In the genomic region with DNA sequence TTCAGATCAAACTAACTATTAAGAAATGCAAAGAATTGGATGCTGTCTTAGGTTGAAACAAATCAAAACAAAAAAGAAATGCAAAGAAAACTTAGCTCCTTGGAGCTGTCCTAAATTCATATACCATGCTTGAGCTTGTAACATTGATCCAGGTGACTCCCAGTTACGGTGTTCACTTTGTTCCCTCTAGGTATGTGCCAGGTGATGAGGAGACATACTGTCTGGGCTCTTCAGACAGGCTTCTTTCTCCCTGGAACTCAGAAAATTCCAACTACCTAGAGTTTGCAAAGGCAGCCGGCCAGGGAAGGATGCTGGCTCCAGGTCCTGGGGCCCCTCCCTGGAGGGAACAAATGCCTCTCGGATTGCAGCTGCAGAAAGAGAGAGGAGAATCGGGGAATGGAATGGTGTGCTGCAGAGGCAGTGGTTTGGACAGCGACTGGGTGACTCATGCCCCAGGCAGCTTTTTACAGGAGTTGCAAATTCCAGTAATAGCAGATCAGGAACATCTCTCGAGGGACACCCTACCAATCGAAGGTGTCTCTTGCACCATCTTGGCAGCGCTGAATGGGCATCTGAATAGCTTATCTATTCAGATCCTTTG, we compare ENCODE assay signal across 1 cellular context.
TF ChIP-seq lines count a peak whose summit lies in the region.

No MANE protein-coding gene starts in this region.

TF ChIP-seq in H1, 55 proteins besides CTCF, POLR2A, EP300 and RAD21 (continued from another document):
- no peak for TF ChIP-seq CHD2 (IDR thresholded peaks at IDR 0.05; ENCODE audit: low read length)
- no peak for TF ChIP-seq CHD1 (IDR thresholded peaks at IDR 0.05; ENCODE audit: low read depth, low read length)
- TF ChIP-seq GTF2F1 (IDR thresholded peaks at IDR 0.05; ENCODE audit: borderline replicate concordance, low read depth, low read length), result no peak
- TF ChIP-seq KDM5A (IDR thresholded peaks at IDR 0.05; ENCODE audit: low read length), result no peak
- TF ChIP-seq HDAC2 (IDR thresholded peaks at IDR 0.05; ENCODE audit: borderline replicate concordance in 1 of 2, low read depth in 2 of 2, low read length in 2 of 2), result no peak
- no peak for TF ChIP-seq RFX5 (IDR thresholded peaks at IDR 0.05; ENCODE audit: borderline replicate concordance, low read depth, low read length)
- TF ChIP-seq, protein P1, sequence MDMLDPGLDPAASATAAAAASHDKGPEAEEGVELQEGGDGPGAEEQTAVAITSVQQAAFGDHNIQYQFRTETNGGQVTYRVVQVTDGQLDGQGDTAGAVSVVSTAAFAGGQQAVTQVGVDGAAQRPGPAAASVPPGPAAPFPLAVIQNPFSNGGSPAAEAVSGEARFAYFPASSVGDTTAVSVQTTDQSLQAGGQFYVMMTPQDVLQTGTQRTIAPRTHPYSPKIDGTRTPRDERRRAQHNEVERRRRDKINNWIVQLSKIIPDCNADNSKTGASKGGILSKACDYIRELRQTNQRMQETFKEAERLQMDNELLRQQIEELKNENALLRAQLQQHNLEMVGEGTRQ (IDR thresholded peaks at IDR 0.05; ENCODE audit: low read length), result no peak
- TF ChIP-seq SIRT6 (IDR thresholded peaks at IDR 0.05; ENCODE audit: low read length), result no peak
- TF ChIP-seq YY1 (IDR thresholded peaks at IDR 0.05; ENCODE audit: low read depth, low read length), result no peak
- no peak for TF ChIP-seq CEBPB (IDR thresholded peaks at IDR 0.05; ENCODE audit: low read depth, low read length)
- TF ChIP-seq TCF12 (IDR thresholded peaks at IDR 0.05; ENCODE audit: low read depth, low read length), result no peak
- TF ChIP-seq MAFK (IDR thresholded peaks at IDR 0.05; ENCODE audit: low read depth, low read length), result no peak
- no peak for TF ChIP-seq TEAD4 (IDR thresholded peaks at IDR 0.05; ENCODE audit: low read depth, low read length)
- TF ChIP-seq CBX8 (IDR thresholded peaks at IDR 0.05; ENCODE audit: borderline replicate concordance, low read depth, low read length), result no peak
- TF ChIP-seq RNF2 (IDR thresholded peaks at IDR 0.05; ENCODE audit: borderline replicate concordance, low read depth, low read length, missing control alignments, poor library complexity, severe bottlenecking), result no peak
- TF ChIP-seq FOSL1 (IDR thresholded peaks at IDR 0.05; ENCODE audit: insufficient read depth, low read depth, low read length), result 0 out of 2 replicates have a peak, but pooled peaks have one; percentile 38
- no peak for TF ChIP-seq TAF7 (optimal IDR thresholded peaks at IDR 0.05; ENCODE audit: borderline replicate concordance, low read depth, low read length)
- TF ChIP-seq SP1 (IDR thresholded peaks at IDR 0.05; ENCODE audit: low read depth, low read length), result no peak
- TF ChIP-seq SIX5 (IDR thresholded peaks at IDR 0.05; ENCODE audit: low read depth, low read length), result no peak
- TF ChIP-seq SAP30 (IDR thresholded peaks at IDR 0.05; ENCODE audit: insufficient read depth, insufficient replicate concordance, low read length), result no peak
- no peak for TF ChIP-seq NANOG (IDR thresholded peaks at IDR 0.05; ENCODE audit: insufficient read depth, low read depth, low read length, poor library complexity, severe bottlenecking)
- no peak for TF ChIP-seq TAF1 (IDR thresholded peaks at IDR 0.05; ENCODE audit: low read depth, low read length)
- no peak for TF ChIP-seq RBBP5 (IDR thresholded peaks at IDR 0.05; ENCODE audit: borderline replicate concordance, low read depth, low read length)
- 0 out of 4 replicates have a peak, but pooled peaks of 1 of the 2 experiments have one; percentile 18 for TF ChIP-seq SIN3A (conservative IDR thresholded peaks at IDR 0.05 in 1 of 2, IDR thresholded peaks at IDR 0.05 in 1 of 2; ENCODE audit: low read depth in 1 of 2, low read length in 2 of 2)
- no peak for TF ChIP-seq PHF8 (conservative IDR thresholded peaks at IDR 0.05; ENCODE audit: low read depth, low read length)
- TF ChIP-seq ASH2L (IDR thresholded peaks at IDR 0.05; ENCODE audit: low read length), result no peak
- TF ChIP-seq, protein P2, sequence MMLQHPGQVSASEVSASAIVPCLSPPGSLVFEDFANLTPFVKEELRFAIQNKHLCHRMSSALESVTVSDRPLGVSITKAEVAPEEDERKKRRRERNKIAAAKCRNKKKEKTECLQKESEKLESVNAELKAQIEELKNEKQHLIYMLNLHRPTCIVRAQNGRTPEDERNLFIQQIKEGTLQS (IDR thresholded peaks at IDR 0.05; ENCODE audit: insufficient read depth, low read depth, low read length), result peak; percentile 49; the same call in 1 of the 2 replicates
- no peak for TF ChIP-seq CBX5 (IDR thresholded peaks at IDR 0.05; ENCODE audit: low read depth, low read length)
- no peak for TF ChIP-seq CTBP2 (IDR thresholded peaks at IDR 0.05; ENCODE audit: borderline replicate concordance, insufficient read depth, insufficient read length, low read length)
- TF ChIP-seq JUN (IDR thresholded peaks at IDR 0.05; ENCODE audit: low read depth, low read length), result peak; percentile 19; the same call in 1 of the 2 replicates
TF ChIP-seq in H1: peak in this region for 5.
